Comparison of ENCODE assay signal across 1 cellular context in the genomic region with DNA sequence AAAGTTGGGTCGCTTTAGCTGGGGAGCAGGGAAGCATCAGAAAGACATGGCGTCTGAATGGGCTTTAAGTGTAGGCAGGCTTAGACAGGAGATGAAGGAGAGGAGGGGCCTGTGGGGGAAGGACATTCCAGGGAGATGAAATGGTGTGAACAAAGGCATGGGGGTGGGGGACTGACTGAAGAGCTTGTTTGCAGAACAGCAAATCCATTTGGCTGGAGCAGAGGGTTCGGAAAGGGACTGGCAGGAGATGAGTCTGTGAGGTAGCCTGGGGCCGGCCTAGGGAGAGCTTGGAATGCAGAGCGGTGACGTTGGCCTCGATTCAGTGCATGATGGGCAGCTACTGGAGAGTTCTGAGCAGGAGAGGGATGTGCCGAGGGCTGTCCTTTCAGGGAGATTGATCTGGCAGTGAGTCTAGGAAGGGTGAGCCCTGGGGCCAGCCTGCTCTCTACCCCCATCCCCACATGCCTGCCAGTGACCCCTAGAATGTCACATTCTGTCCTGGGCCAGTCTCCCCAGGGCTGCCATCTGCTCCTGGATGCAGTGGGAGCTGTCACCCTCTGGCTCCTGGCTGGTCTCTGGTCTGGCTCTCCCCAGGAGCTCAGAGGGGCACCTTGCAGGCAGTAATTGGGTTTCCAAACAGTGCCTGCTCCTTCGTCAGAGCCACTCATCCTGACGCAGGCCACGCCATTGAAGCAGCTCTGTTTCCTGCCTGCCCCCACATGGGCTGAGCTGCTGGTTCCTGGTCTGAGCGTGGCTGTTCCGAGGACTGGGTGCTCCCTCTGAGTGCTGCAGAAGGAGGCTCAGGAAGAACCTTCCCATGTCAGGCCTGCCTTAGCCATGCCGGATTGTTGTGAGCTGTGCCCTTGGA.
A peak's percentile ranks its signal among the peaks of the same experiment; 100 is the strongest.
TF ChIP-seq lines count a peak whose summit lies in the region.

No MANE protein-coding gene starts in this region.

TF ChIP-seq in K562, 482 proteins besides CTCF, POLR2A, EP300 and RAD21:
- TF ChIP-seq, protein P1, sequence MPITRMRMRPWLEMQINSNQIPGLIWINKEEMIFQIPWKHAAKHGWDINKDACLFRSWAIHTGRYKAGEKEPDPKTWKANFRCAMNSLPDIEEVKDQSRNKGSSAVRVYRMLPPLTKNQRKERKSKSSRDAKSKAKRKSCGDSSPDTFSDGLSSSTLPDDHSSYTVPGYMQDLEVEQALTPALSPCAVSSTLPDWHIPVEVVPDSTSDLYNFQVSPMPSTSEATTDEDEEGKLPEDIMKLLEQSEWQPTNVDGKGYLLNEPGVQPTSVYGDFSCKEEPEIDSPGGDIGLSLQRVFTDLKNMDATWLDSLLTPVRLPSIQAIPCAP (CRISPR knock-in tag; IDR thresholded peaks at IDR 0.05; ENCODE audit: borderline replicate concordance), result no peak
- TF ChIP-seq ZNF3 (CRISPR knock-in tag; IDR thresholded peaks at IDR 0.05) (no peak), ZBTB7A (IDR thresholded peaks at IDR 0.05; ENCODE audit: borderline replicate concordance, control insufficient read depth, low read depth, low read length) (no peak), EHMT2 (IDR thresholded peaks at IDR 0.05) (no peak), KLF16 (IDR thresholded peaks at IDR 0.05) (no peak), ATF1 (CRISPR knock-in tag; IDR thresholded peaks at IDR 0.05) (no peak), ATF1 (tag; IDR thresholded peaks at IDR 0.05) (no peak), CXXC5 (CRISPR knock-in tag; IDR thresholded peaks at IDR 0.05) (no peak), SMARCE1 (IDR thresholded peaks at IDR 0.05) (no peak), FOXM1 (IDR thresholded peaks at IDR 0.05; ENCODE audit: low read depth) (no peak), FOXM1 (CRISPR knock-in tag; IDR thresholded peaks at IDR 0.05; ENCODE audit: low read depth) (no peak), POLR2G (IDR thresholded peaks at IDR 0.05; ENCODE audit: low read depth, low read length) (0 out of 2 replicates have a peak, but pooled peaks have one; percentile 11), FOXP4 (CRISPR knock-in tag; IDR thresholded peaks at IDR 0.05; ENCODE audit: borderline replicate concordance) (0 out of 2 replicates have a peak, but pooled peaks have one; percentile 52), MBD2 (IDR thresholded peaks at IDR 0.05; ENCODE audit: borderline replicate concordance, low read depth) (no peak), MTA3 (IDR thresholded peaks at IDR 0.05; ENCODE audit: borderline replicate concordance) (no peak), TSC22D4 (tag; IDR thresholded peaks at IDR 0.05) (no peak)
TF ChIP-seq in K562: peak in this region for 2.
